In genomic region chr4:184657144-184657543, GRCh38 we compare ENCODE assay signal across 2 cellular contexts.
TF ChIP-seq lines count a peak whose summit lies in the region.

No MANE protein-coding gene starts in this region.

TF ChIP-seq in HEK293, 187 proteins besides CTCF, POLR2A, EP300 and RAD21:
- TF ChIP-seq, protein P1, sequence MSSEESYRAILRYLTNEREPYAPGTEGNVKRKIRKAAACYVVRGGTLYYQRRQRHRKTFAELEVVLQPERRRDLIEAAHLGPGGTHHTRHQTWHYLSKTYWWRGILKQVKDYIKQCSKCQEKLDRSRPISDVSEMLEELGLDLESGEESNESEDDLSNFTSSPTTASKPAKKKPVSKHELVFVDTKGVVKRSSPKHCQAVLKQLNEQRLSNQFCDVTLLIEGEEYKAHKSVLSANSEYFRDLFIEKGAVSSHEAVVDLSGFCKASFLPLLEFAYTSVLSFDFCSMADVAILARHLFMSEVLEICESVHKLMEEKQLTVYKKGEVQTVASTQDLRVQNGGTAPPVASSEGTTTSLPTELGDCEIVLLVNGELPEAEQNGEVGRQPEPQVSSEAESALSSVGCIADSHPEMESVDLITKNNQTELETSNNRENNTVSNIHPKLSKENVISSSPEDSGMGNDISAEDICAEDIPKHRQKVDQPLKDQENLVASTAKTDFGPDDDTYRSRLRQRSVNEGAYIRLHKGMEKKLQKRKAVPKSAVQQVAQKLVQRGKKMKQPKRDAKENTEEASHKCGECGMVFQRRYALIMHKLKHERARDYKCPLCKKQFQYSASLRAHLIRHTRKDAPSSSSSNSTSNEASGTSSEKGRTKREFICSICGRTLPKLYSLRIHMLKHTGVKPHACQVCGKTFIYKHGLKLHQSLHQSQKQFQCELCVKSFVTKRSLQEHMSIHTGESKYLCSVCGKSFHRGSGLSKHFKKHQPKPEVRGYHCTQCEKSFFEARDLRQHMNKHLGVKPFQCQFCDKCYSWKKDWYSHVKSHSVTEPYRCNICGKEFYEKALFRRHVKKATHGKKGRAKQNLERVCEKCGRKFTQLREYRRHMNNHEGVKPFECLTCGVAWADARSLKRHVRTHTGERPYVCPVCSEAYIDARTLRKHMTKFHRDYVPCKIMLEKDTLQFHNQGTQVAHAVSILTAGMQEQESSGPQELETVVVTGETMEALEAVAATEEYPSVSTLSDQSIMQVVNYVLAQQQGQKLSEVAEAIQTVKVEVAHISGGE (tag by site-specific recombination; conservative IDR thresholded peaks at IDR 0.05; ENCODE audit: low read depth) = no peak
- TF ChIP-seq ZNF513 (tag by site-specific recombination; IDR thresholded peaks at IDR 0.05) = peak; percentile 62
TF ChIP-seq in HEK293: peak in this region for 1.

TF ChIP-seq in GM12878, 131 proteins besides CTCF, POLR2A, EP300 and RAD21:
- TF ChIP-seq SMC3 (IDR thresholded peaks at IDR 0.05; ENCODE audit: borderline replicate concordance, low read length) = no peak
- no peak for TF ChIP-seq TCF12 (IDR thresholded peaks at IDR 0.05; ENCODE audit: low read depth, low read length)
- TF ChIP-seq SRF (IDR thresholded peaks at IDR 0.05; ENCODE audit: low read depth in 2 of 2, low read length in 2 of 2) = no peak
- no peak for TF ChIP-seq PAX8 (IDR thresholded peaks at IDR 0.05)
- TF ChIP-seq ATF7 (IDR thresholded peaks at IDR 0.05; ENCODE audit: low read depth) = no peak
- TF ChIP-seq SPI1 (IDR thresholded peaks at IDR 0.05; ENCODE audit: borderline replicate concordance, insufficient read depth, low read depth, low read length) = 0 out of 2 replicates have a peak, but pooled peaks have one; percentile 9
